ENCODE assay signal across 1 cellular context in genomic region chr17:40121886-40122465, GRCh38.
TF ChIP-seq lines count a peak whose summit lies in the region.

TSS of gene MSL1 (plus strand) at chr17:40121971. CDS start at chr17:40122613, 642 bp downstream.

TF ChIP-seq in neural cell, 6 proteins besides CTCF, POLR2A, EP300 and RAD21 (continued from another document):
- TF ChIP-seq REST (IDR thresholded peaks at IDR 0.05; ENCODE audit: borderline replicate concordance), result no peak
- TF ChIP-seq TAF1 (IDR thresholded peaks at IDR 0.05; ENCODE audit: low read depth), result peak; percentile 41
- TF ChIP-seq SMC3 (conservative IDR thresholded peaks at IDR 0.05; ENCODE audit: poor library complexity), result no peak
- TF ChIP-seq MXI1 (conservative IDR thresholded peaks at IDR 0.05; ENCODE audit: poor library complexity, severe bottlenecking), result no peak
- TF ChIP-seq EZH2 (IDR thresholded peaks at IDR 0.05; ENCODE audit: borderline replicate concordance, insufficient read depth, low read length, poor library complexity, severe bottlenecking), result no peak
